In genomic region chr1:218836264-218836663, GRCh38 we compare ENCODE assay signal across 3 cellular contexts.
"Had no signal": no experiment of that assay in that cellular context is flagged by ENCODE, and none has a peak within 500 bp of the region (broad histone marks: within the 10 kb centered on the region; RNA-seq: fewer than 3 reads in every experiment).

No MANE protein-coding gene starts in this region.

- H3K4me3 ChIP-seq: GM12878 had no signal

- ATAC-seq: GM12878 had no signal

- DNase-seq: GDM1, GF-D8 had no signal
